In the genomic region with DNA sequence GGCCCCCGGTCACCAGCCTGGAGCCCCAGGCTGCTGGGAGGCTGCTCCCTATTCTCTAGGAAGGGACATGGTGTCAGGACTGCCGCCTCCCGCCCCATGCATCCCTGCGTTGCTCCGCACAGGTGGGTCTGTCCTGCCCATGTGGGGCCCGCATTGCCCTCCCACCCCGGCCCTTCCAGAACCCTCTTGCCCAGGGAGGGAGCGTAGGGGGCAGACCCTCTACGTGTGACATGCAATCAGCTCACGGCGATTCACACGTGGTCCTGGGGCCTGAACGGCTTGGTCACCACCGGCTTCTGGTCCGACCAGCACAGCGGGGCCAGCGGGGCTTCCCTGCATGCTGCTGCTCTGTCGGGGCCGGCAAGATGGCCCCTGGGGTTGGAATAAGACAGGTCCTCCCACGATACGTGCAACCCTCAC, we compare ENCODE assay signal across 24 cellular contexts. TPM values are rescaled to one million over a fixed set of nuclear protein-coding genes. Genes with fewer than 3 reads are reported as not detected.
"Had no signal": no experiment of that assay in that cellular context is flagged by ENCODE, and none has a peak within 500 bp of the region (broad histone marks: within the 10 kb centered on the region; RNA-seq: fewer than 3 reads in every experiment).

No MANE protein-coding gene starts in this region.

- H3K4me2 ChIP-seq: KMS-11 had no signal

- ATAC-seq: Panc1, Right ventricle myocardium inferior had no signal

- H3K27ac ChIP-seq: KMS-11, RWPE1, SJSA1, SK-N-MC had no signal

- H3K36me3 ChIP-seq: SJSA1 had no signal

- H3K9ac ChIP-seq: KMS-11 had no signal

- H3K4me1 ChIP-seq: SJSA1 had no signal

- H3K4me3 ChIP-seq: SJSA1, SK-N-MC had no signal

- DNase-seq: IMR-90, Kasumi-1, MM.1S, NCI-H1092 treated with DMSO at 0.1 percent for 48 hours, NCI-H1436, NCI-H187, NCI-H2029, NCI-H2081 treated with DMSO at 0.1 percent for 48 hours, NCI-H2171, NCI-H226, NCI-H446, NCI-H510A, NCI-H524 treated with DMSO at 0.1 percent for 48 hours, NCI-H69, NCI-H774, SIG-M5 had no signal

RNA-seq across cellular contexts. Expression of a gene that starts 9.4 kb away (rescaled TPM):
- total RNA-seq: HT-29, IMR-90, M059J, Right ventricle myocardium inferior had no signal
- polyA plus RNA-seq: IMR-90 had no signal

RNA-seq across cellular contexts. Expression of a gene that starts 14.3 kb away (rescaled TPM):
- total RNA-seq: HT-29, IMR-90, M059J, Right ventricle myocardium inferior, SJSA1 had no signal
- polyA plus RNA-seq: IMR-90 had no signal
